30 cellular contexts compared by ENCODE assay signal in the genomic region with DNA sequence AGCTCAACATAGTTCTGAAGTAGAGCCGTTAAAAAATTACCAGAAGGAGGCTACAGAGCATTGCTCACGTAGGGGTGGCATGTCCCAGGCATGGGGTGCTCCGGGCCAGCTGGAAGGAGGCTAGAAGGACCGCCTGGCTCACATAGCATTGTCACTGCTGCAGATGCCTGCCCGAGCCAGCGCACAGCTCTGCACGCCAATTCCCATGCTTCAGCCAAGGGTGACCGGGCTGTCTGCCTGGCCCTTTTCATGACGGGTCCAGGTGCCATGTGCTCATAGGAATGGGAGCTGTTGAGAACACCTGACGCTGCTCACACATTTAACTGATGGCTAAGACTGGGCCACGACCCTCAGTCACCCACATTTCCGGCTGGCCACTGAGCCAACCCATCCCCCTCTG.
"Had no signal": no experiment of that assay in that cellular context is flagged by ENCODE, and none has a peak within 500 bp of the region (broad histone marks: within the 10 kb centered on the region; RNA-seq: fewer than 3 reads in every experiment).

No MANE protein-coding gene starts in this region.

- H3K27me3 ChIP-seq: ovary had no signal

- FAIRE-seq: astrocyte, endometrium, kidney had no signal

- H3K4me3 ChIP-seq: heart left ventricle, ovary, prostate gland, smooth muscle cell, tibial nerve, uterus had no signal

- H3K36me3 ChIP-seq: heart left ventricle, neutrophil, ovary, prostate gland, tibial nerve, uterus had no signal

- H3K4me2 ChIP-seq: smooth muscle cell had no signal

- H3K27ac ChIP-seq: epithelial cell of prostate, neutrophil, ovary, prostate gland, tibial nerve, uterus had no signal

- H3K9me3 ChIP-seq: heart left ventricle, neutrophil, ovary, prostate gland, tibial nerve, uterus had no signal

- H3K4me1 ChIP-seq: prostate gland had no signal

- ATAC-seq: activated CD8-positive, alpha-beta T cell treated with anti-CD3 and anti-CD28 coated beads for 36 hours; activated T-cell treated with anti-CD3 and anti-CD28 coated beads, Interleukin-2, amount 50 U/mL, for 4 hours; activated T-helper 17 cell treated with anti-CD3 and anti-CD28 coated beads, Interleukin-2, amount 50 U/mL, for 72 hours; heart left ventricle; left colon; sciatic nerve; stimulated activated naive B cell treated with anti-CD40 and anti-IgM and Interleukin-4, amounts not matched to agents 10 μg/mL and 1 μg/mL and 100 μg/mL, for 72 hours had no signal

- DNase-seq: activated B cell treated with CpG ODN at 0.5 μM for 24 hours; activated CD4-positive, alpha-beta T cell treated with anti-CD3 and anti-CD28 coated beads, Interleukin-2, amount 50 U/mL, for 1 hour; activated CD8-positive, alpha-beta T cell treated with anti-CD3 and anti-CD28 coated beads for 36 hours; activated gamma-delta T cell treated with Interleukin-2 at 50 U/mL for 16 hours; activated naive CD4-positive, alpha-beta T cell treated with anti-CD3 and anti-CD28 coated beads, Interleukin-2, amount 50 U/mL, for 16 hours; activated T-cell treated with anti-CD3 and anti-CD28 coated beads, Interleukin-2, amount 50 U/mL, for 4 hours; amniotic stem cell; central memory CD4-positive, alpha-beta T cell; dermis blood vessel endothelial cell; effector CD8-positive, alpha-beta T cell; heart left ventricle; immature natural killer cell; kidney; left colon; ovary; retina; stimulated activated CD4-positive, alpha-beta T cell treated with anti-CD3 and anti-CD28 coated beads, Interleukin-15, amount 100 ng/mL, for 24 hours; stimulated activated CD4-positive, alpha-beta T cell treated with anti-CD3 and anti-CD28 coated beads, Interleukin-2, amount 100 ng/mL, for 24 hours; stimulated activated naive B cell treated with anti-CD40 and anti-IgM and Interleukin-4, amounts not matched to agents 10 μg/mL and 1 μg/mL and 100 μg/mL, for 72 hours; T-helper 1 cell; uterus had no signal
